In genomic region chr3:152669560-152669959, GRCh38 we compare ENCODE assay signal across 25 cellular contexts.
"Had no signal": no experiment of that assay in that cellular context is flagged by ENCODE, and none has a peak within 500 bp of the region (broad histone marks: within the 10 kb centered on the region; RNA-seq: fewer than 3 reads in every experiment).

No MANE protein-coding gene starts in this region.

- ATAC-seq: psoas muscle; right cardiac atrium; right lobe of liver; stimulated activated effector memory CD8-positive, alpha-beta T cell treated with anti-CD3 and anti-CD28 coated beads, Interleukin-12 subunit alpha, Interleukin-12 subunit beta, amount 100 ng/mL, for 72 hours; stimulated activated naive B cell treated with anti-CD40 and anti-IgM and Interleukin-4, amounts not matched to agents 10 μg/mL and 1 μg/mL and 100 μg/mL, for 72 hours had no signal

- H2AFZ ChIP-seq: neural progenitor cell, parathyroid adenoma had no signal

- H3K79me2 ChIP-seq: parathyroid adenoma had no signal

- H3K9me3 ChIP-seq: ovary, psoas muscle, right lobe of liver, sigmoid colon, stomach, thoracic aorta, thyroid gland, tibial nerve, upper lobe of left lung, vagina had no signal

- DNase-seq: occipital lobe; ovary; posterior cingulate gyrus; psoas muscle; right cardiac atrium; right lobe of liver; sigmoid colon; small intestine; stimulated activated CD4-positive, alpha-beta T cell treated with anti-CD3 and anti-CD28 coated beads, Interleukin-15, amount 100 ng/mL, for 24 hours; stimulated activated CD4-positive, alpha-beta T cell treated with anti-CD3 and anti-CD28 coated beads, Interleukin-2, amount 100 ng/mL, for 24 hours; stimulated activated CD4-positive, alpha-beta T cell treated with anti-CD3 and anti-CD28 coated beads, Interleukin-2, amount 100 ng/mL, for 48 hours; stimulated activated CD4-positive, alpha-beta T cell treated with anti-CD3 and anti-CD28 coated beads, Interleukin-4, amount 100 ng/mL, for 24 hours; stimulated activated naive B cell treated with anti-CD40 and anti-IgM and Interleukin-4, amounts not matched to agents 10 μg/mL and 1 μg/mL and 100 μg/mL, for 72 hours; stimulated activated naive CD4-positive, alpha-beta T cell treated with Interleukin-2 at 50 U/mL for 16 hours; stomach; thyroid gland; trophoblast cell; upper lobe of left lung had no signal

- H3K4me3 ChIP-seq: neural progenitor cell, ovary, psoas muscle, right lobe of liver, sigmoid colon, stomach, thoracic aorta, thyroid gland, tibial nerve, upper lobe of left lung, vagina had no signal

- H3K36me3 ChIP-seq: neural progenitor cell, ovary, right lobe of liver, sigmoid colon, stomach, thoracic aorta, thyroid gland, tibial nerve, upper lobe of left lung, vagina had no signal

- H3K4me1 ChIP-seq: neural progenitor cell, parathyroid adenoma, psoas muscle, right lobe of liver, sigmoid colon, thyroid gland, vagina had no signal

- H3K27ac ChIP-seq: neural progenitor cell, ovary, parathyroid adenoma, psoas muscle, right lobe of liver, sigmoid colon, stomach, thoracic aorta, thyroid gland, tibial nerve, upper lobe of left lung, vagina had no signal

- H3K4me2 ChIP-seq: neural progenitor cell had no signal

- FAIRE-seq: small intestine, urothelium cell line had no signal

- H3K9ac ChIP-seq: neural progenitor cell, parathyroid adenoma had no signal

- H3K27me3 ChIP-seq: neural progenitor cell, ovary, right lobe of liver, sigmoid colon, stomach, thyroid gland, tibial nerve, upper lobe of left lung, vagina had no signal
